8 cellular contexts compared by ENCODE assay signal in genomic region chr11:77046060-77046501, GRCh38.
DNase-seq lines count a peak whose midpoint lies in the region; ATAC-seq, FAIRE-seq and TF ChIP-seq lines count a peak whose summit lies in the region.

No MANE protein-coding gene starts in this region.

- no peaks in the 10 kb centered on the region for H3K36me3 ChIP-seq in SU-DHL-6 (ENCODE audit: low read length)
- no peaks in the 10 kb centered on the region for H3K36me3 ChIP-seq in iPS-20b (ENCODE audit: insufficient read depth, low read depth, low read length)

- H3K79me2 ChIP-seq in SU-DHL-6 (ENCODE audit: insufficient read depth, low read length), result no peaks in the 10 kb centered on the region

- peaks cover 9% of the 10 kb centered on the region for H3F3A ChIP-seq in SU-DHL-6 (ENCODE audit: insufficient read depth)

- in situ Hi-C loops in astrocyte of the cerebellum (cut with HindIII; ENCODE audit: low sequenced_read_pairs), result no loop called here

- H3K27ac ChIP-seq in SU-DHL-6 (ENCODE audit: low read depth, low read length), result no peak overlapping the region
- H3K27ac ChIP-seq in iPS-20b (ENCODE audit: low read length), result no peak overlapping the region

- peak; percentile 94 for DNase-seq in DMS53 (lab: John Stamatoyannopoulos, UW)
- no peak for DNase-seq in astrocyte of the cerebellum (ENCODE audit: low read depth)
- DNase-seq in stimulated activated CD4-positive, alpha-beta T cell treated with anti-CD3 and anti-CD28 coated beads, Interleukin-2, amount 100 ng/mL, for 24 hours, result peak; percentile 65 to 74
- DNase-seq in H54 (ENCODE audit: insufficient read length, low spot score), result no peak

- peak overlapping the region; percentile 48 for H3K4me2 ChIP-seq in SU-DHL-6 (ENCODE audit: low read depth, low read length, poor library complexity, severe bottlenecking)

- no peak overlapping the region for H2AFZ ChIP-seq in SU-DHL-6 (ENCODE audit: low read depth, low read length, severe bottlenecking)

- H3K9me2 ChIP-seq in SU-DHL-6 (replicated peaks; ENCODE audit: insufficient read depth, low read length), result no peaks in the 10 kb centered on the region

- TF ChIP-seq CTCF in SU-DHL-6 (IDR thresholded peaks at IDR 0.05; ENCODE audit: insufficient read depth, low read length, poor library complexity, severe bottlenecking) (peak; percentile 96), astrocyte of the cerebellum (IDR thresholded peaks at IDR 0.05; ENCODE audit: low read depth, low read length, missing control alignments) (peak; percentile 84)

- peak; percentile 56 for ATAC-seq in HG02798 (IDR thresholded peaks at IDR 0.05; ENCODE audit: poor library complexity, unreplicated experiment)
- no peak for ATAC-seq in GM19035 (IDR thresholded peaks at IDR 0.05; ENCODE audit: unreplicated experiment)

- H3K27me3 ChIP-seq in SU-DHL-6 (ENCODE audit: low read length) (no peaks in the 10 kb centered on the region), iPS-20b (ENCODE audit: insufficient read depth, low read length) (peaks cover 30% of the 10 kb centered on the region)

- no peak for FAIRE-seq in H54 (lab: Jason Lieb, UNC)

- no peak for TF ChIP-seq POLR2A in H54 (IDR thresholded peaks at IDR 0.05; ENCODE audit: low read depth, low read length)

- H3K9ac ChIP-seq in SU-DHL-6 (ENCODE audit: low read length) (no peak overlapping the region), iPS-20b (ENCODE audit: low read depth, low read length) (no peak overlapping the region)

- H3K9me3 ChIP-seq in SU-DHL-6 (ENCODE audit: insufficient read depth, low read length) (no peaks in the 10 kb centered on the region), iPS-20b (ENCODE audit: insufficient read depth, low read depth, low read length) (no peaks in the 10 kb centered on the region)

- no peaks in the 10 kb centered on the region for H4K20me1 ChIP-seq in SU-DHL-6 (ENCODE audit: low read depth, low read length)

- peaks cover 4% of the 10 kb centered on the region; the same call in 1 of the 2 replicates for H3K4me1 ChIP-seq in iPS-20b (ENCODE audit: insufficient read depth, low read length)

- no peak overlapping the region for H3K4me3 ChIP-seq in SU-DHL-6 (ENCODE audit: insufficient read depth, low read length, poor library complexity, severe bottlenecking)
- H3K4me3 ChIP-seq in astrocyte of the cerebellum (ENCODE audit: low read depth, low read length), result no peak overlapping the region
- H3K4me3 ChIP-seq in iPS-20b (ENCODE audit: low read length), result peak overlapping the region; percentile 34; the same call in 1 of the 2 replicates

Comparison
In these comparisons a context has a peak if more than half of its experiments do, and no peak if none do; other contexts are left out.
1. DNase-seq: peak in DMS53 (single experiment) and stimulated activated CD4-positive, alpha-beta T cell treated with anti-CD3 and anti-CD28 coated beads, Interleukin-2, amount 100 ng/mL, for 24 hours (2 of 2); none in astrocyte of the cerebellum (single experiment) and H54 (single experiment).